ENCODE assay signal across 9 cellular contexts in genomic region chr10:70053896-70054641, GRCh38. TPM values are rescaled to one million over a fixed set of nuclear protein-coding genes. Genes with fewer than 3 reads are reported as not detected.
DNase-seq lines count a peak whose midpoint lies in the region; ATAC-seq, FAIRE-seq and TF ChIP-seq lines count a peak whose summit lies in the region.
"Had no signal": no experiment of that assay in that cellular context is flagged by ENCODE, and none has a peak within 500 bp of the region (broad histone marks: within the 10 kb centered on the region; RNA-seq: fewer than 3 reads in every experiment).

No MANE protein-coding gene starts in this region.

- intact Hi-C loops in breast epithelium (cut with DNase I; ENCODE audit: low total_unique reads) (no loop called here), HepG2 (cut with micrococcal nuclease; ENCODE audit: unreplicated experiment) (loop anchor here (2.0 to 5.0 kb wide), 2 partner anchors 33 to 85 kb away; no protein-coding TSS in a partner anchor)

- ATAC-seq in HepG2 (peak; percentile 54), upper lobe of left lung (ENCODE audit: low FRiP score in 2 of 2) (peak in 1 of 2 donors; percentile 47), HG02759 (IDR thresholded peaks at IDR 0.05; ENCODE audit: unreplicated experiment) (no peak), GM21825 (IDR thresholded peaks at IDR 0.05; ENCODE audit: unreplicated experiment) (no peak)

- CTCF ChIA-PET in HepG2 (lab: Yijun Ruan, JAX; ENCODE audit: low intra/inter-chr PET ratio, low total read pairs): no interaction called here

- WGBS in HepG2 (ENCODE audit: low lambda C conversion rate): 14% methylated on average over 33 of the region's 41 CpGs
- 24 to 28% methylated on average over 31 to 40 of the region's 41 CpGs for WGBS in upper lobe of left lung, 2 donors

- BruUV-seq in HepG2 (replicated peaks; lab: Mats Ljungman, UMichigan): no TSS peak

- TF ChIP-seq CTCF in breast epithelium (IDR thresholded peaks at IDR 0.05) (no peak), HepG2 (CRISPR knock-in tag; IDR thresholded peaks at IDR 0.05) (peak; percentile 68), upper lobe of left lung (IDR thresholded peaks at IDR 0.05) (peak in 1 of 6 experiments; percentile 11)

- H4K20me1 ChIP-seq in BLaER1 treated with 17β-estradiol and CSF1 and Interleukin-3, amounts not matched to agents 10 nM and 100 nM: peaks cover 0 to 20% (median 0%) of the 10 kb centered on the region in 11 experiments; a peak in 5 of 22 replicates
- H4K20me1 ChIP-seq in HepG2 (ENCODE audit: insufficient read depth, low read length): no peaks in the 10 kb centered on the region

- peak overlapping the region; percentile 15 for H2AFZ ChIP-seq in HepG2 (ENCODE audit: low read length)

- H3K27me3 ChIP-seq in BLaER1 treated with 17β-estradiol and CSF1 and Interleukin-3, amounts not matched to agents 10 nM and 100 nM: peaks cover 0 to 4% (median 0%) of the 10 kb centered on the region in 11 experiments; a peak in 1 of 22 replicates
- H3K27me3 ChIP-seq in HUES6 (ENCODE audit: control insufficient read depth, insufficient read depth, low read length) (peaks cover 48% of the 10 kb centered on the region), breast epithelium (no peaks in the 10 kb centered on the region), HepG2 (ENCODE audit: control insufficient read depth in 1 of 2, insufficient read depth in 2 of 2, low read length in 2 of 2) (no peaks in the 10 kb centered on the region), upper lobe of left lung (peaks cover 0 to 12% (median 3%) of the 10 kb centered on the region in 4 donors)

- peak overlapping the region; percentile 77 to 93 (median 88) for H3K4me3 ChIP-seq in BLaER1 treated with 17β-estradiol and CSF1 and Interleukin-3, amounts not matched to agents 10 nM and 100 nM
- H3K4me3 ChIP-seq in HUES6 (ENCODE audit: low read depth, low read length): peak overlapping the region; percentile 72
- peak overlapping the region; percentile 69 to 86 (median 86) for H3K4me3 ChIP-seq in breast epithelium
- peak overlapping the region; percentile 85 to 87 (median 85) for H3K4me3 ChIP-seq in HepG2 (replicated peaks in 1 of 3; ENCODE audit: insufficient read depth in 1 of 3, low read depth in 2 of 3, low read length in 3 of 3)
- H3K4me3 ChIP-seq in upper lobe of left lung: peak overlapping the region; percentile 22 to 79 (median 78)

- H3K79me2 ChIP-seq in HepG2 (ENCODE audit: insufficient read depth, low read length): peaks cover 21% of the 10 kb centered on the region

- TF ChIP-seq POLR2A in breast epithelium (IDR thresholded peaks at IDR 0.05) (no peak), HepG2 (IDR thresholded peaks at IDR 0.05; ENCODE audit: insufficient read depth in 1 of 2, low read depth in 2 of 2, low read length in 2 of 2) (no peak), upper lobe of left lung (IDR thresholded peaks at IDR 0.05) (no peak)

- peaks cover 0 to 14% (median 0%) of the 10 kb centered on the region in 11 experiments; a peak in 3 of 22 replicates for H3K36me3 ChIP-seq in BLaER1 treated with 17β-estradiol and CSF1 and Interleukin-3, amounts not matched to agents 10 nM and 100 nM
- H3K36me3 ChIP-seq in HUES6 (ENCODE audit: control insufficient read depth, insufficient read depth, low read length) (no peaks in the 10 kb centered on the region), breast epithelium (no peaks in the 10 kb centered on the region), HepG2 (replicated peaks in 1 of 2; ENCODE audit: control insufficient read depth in 1 of 2, insufficient read depth in 2 of 2, low read length in 2 of 2) (no peaks in the 10 kb centered on the region), upper lobe of left lung (no peaks in the 10 kb centered on the region)

- in situ Hi-C loops in HepG2 (cut with HindIII; ENCODE audit: extremely low pct_ligation_motif_present, low pct_unique_long_range_greater_than_20kb): no loop called here

- peak overlapping the region; percentile 83 to 96 (median 90) for H3K9ac ChIP-seq in BLaER1 treated with 17β-estradiol and CSF1 and Interleukin-3, amounts not matched to agents 10 nM and 100 nM
- H3K9ac ChIP-seq in HUES6 (ENCODE audit: low read length) (peak overlapping the region; percentile 89), HepG2 (ENCODE audit: insufficient read depth, low read depth, low read length) (peak overlapping the region; percentile 76)

- FAIRE-seq in HepG2 (lab: Jason Lieb, UNC): no peak

- POLR2A ChIA-PET in HepG2 (lab: Yijun Ruan, JAX): interaction anchor here (0.8 to 1.3 kb wide), 3 partner anchors 77 to 116 kb away, joined by 3 to 7 read pairs (median 4); partner anchors contain the start of genes SAR1A and TYSND1

- H3K9me3 ChIP-seq in BLaER1 treated with 17β-estradiol and CSF1 and Interleukin-3, amounts not matched to agents 10 nM and 100 nM (replicated peaks in 1 of 11): no peaks in the 10 kb centered on the region
- no peaks in the 10 kb centered on the region for H3K9me3 ChIP-seq in HUES6 (ENCODE audit: control insufficient read depth, insufficient read depth, low read depth, low read length)
- H3K9me3 ChIP-seq in breast epithelium: no peaks in the 10 kb centered on the region
- H3K9me3 ChIP-seq in HepG2 (ENCODE audit: low read length): no peaks in the 10 kb centered on the region
- H3K9me3 ChIP-seq in upper lobe of left lung: no peaks in the 10 kb centered on the region

- TF ChIP-seq RAD21 in HepG2 (CRISPR knock-in tag; IDR thresholded peaks at IDR 0.05): no peak

- no peak for TF ChIP-seq EP300 in HepG2 (IDR thresholded peaks at IDR 0.05; ENCODE audit: low read depth in 2 of 2, low read length in 2 of 2)
- no peak for TF ChIP-seq EP300 in HepG2 (CRISPR knock-in tag; IDR thresholded peaks at IDR 0.05; ENCODE audit: borderline replicate concordance)
- TF ChIP-seq EP300 in upper lobe of left lung (IDR thresholded peaks at IDR 0.05): no peak

- peak overlapping the region; percentile 73 to 90 (median 83) for H3K4me2 ChIP-seq in BLaER1 treated with 17β-estradiol and CSF1 and Interleukin-3, amounts not matched to agents 10 nM and 100 nM
- H3K4me2 ChIP-seq in HepG2 (ENCODE audit: low read depth, low read length): peak overlapping the region; percentile 97

- H3K27ac ChIP-seq in BLaER1 treated with 17β-estradiol and CSF1 and Interleukin-3, amounts not matched to agents 10 nM and 100 nM: peak overlapping the region; percentile 77 to 94 (median 90)
- peak overlapping the region; percentile 75; the same call in 1 of the 2 replicates for H3K27ac ChIP-seq in HUES6 (ENCODE audit: low read depth, low read length)
- H3K27ac ChIP-seq in breast epithelium: peak overlapping the region in 1 of 2 donors; percentile 75
- H3K27ac ChIP-seq in HepG2 (ENCODE audit: extremely low read length, insufficient read depth, low read length): peak overlapping the region; percentile 75
- H3K27ac ChIP-seq in upper lobe of left lung: peak overlapping the region in 1 of 4 donors; percentile 68

- H3K4me1 ChIP-seq in BLaER1 treated with 17β-estradiol and CSF1 and Interleukin-3, amounts not matched to agents 10 nM and 100 nM: peaks cover 7 to 22% (median 15%) of the 10 kb centered on the region in 10 experiments; a peak in 19 of 20 replicates
- H3K4me1 ChIP-seq in HUES6 (ENCODE audit: control insufficient read depth, insufficient read depth, low read length): peaks cover 31% of the 10 kb centered on the region
- H3K4me1 ChIP-seq in breast epithelium: no peaks in the 10 kb centered on the region
- H3K4me1 ChIP-seq in HepG2 (ENCODE audit: insufficient read depth, low read length): peaks cover 23% of the 10 kb centered on the region
- H3K4me1 ChIP-seq in upper lobe of left lung: peaks cover 0 to 26% (median 6%) of the 10 kb centered on the region in 4 donors

- DNase-seq in breast epithelium (ENCODE audit: low spot score in 2 of 2) (no peak), HepG2 (ENCODE audit: low spot score) (peak; percentile 20), upper lobe of left lung (peak in 1 of 2 donors; percentile 84), NCI-H2196 treated with DMSO at 0.1 percent for 48 hours (lab: John Stamatoyannopoulos, UW; ENCODE audit: unreplicated experiment) (no peak)

TF ChIP-seq in HepG2, 621 proteins besides CTCF, POLR2A, EP300 and RAD21 (continues in another document):
- TF ChIP-seq RCOR2 (CRISPR knock-in tag; IDR thresholded peaks at IDR 0.05): peak; percentile 89; the same call in 1 of the 2 replicates

RNA-seq across cellular contexts. Expression of gene MACROH2A2, which starts 1.4 kb away (rescaled TPM):
- total RNA-seq in breast epithelium: 10 to 100 TPM in 2 of 3 donors, 1 to 10 TPM in 1; 4.8 to 19.5 (median 15.4) TPM
- 41.6 and 43.1 TPM in 2 replicates for total RNA-seq in HepG2 (2016; rRNA removed; fragmentation: Illumina TruSeq; extraction: Trizol)
- total RNA-seq in HepG2 (2016; cell fraction: cytosol; rRNA removed; fragmentation: Illumina TruSeq; extraction: Trizol; ENCODE audit: low read depth): 10.1 and 10.7 TPM in 2 replicates
- total RNA-seq in HepG2 (2016; cell fraction: insoluble cytoplasmic fraction; rRNA removed; fragmentation: Illumina TruSeq; extraction: Trizol): 40.1 and 40.3 TPM in 2 replicates
- total RNA-seq in HepG2 (2016; cell fraction: membrane; rRNA removed; fragmentation: Illumina TruSeq; extraction: Trizol): 23.2 and 23.9 TPM in 2 replicates
- 21.5 and 26.3 TPM in 2 replicates for total RNA-seq in HepG2 (2016; cell fraction: nucleus; rRNA removed; fragmentation: Illumina TruSeq; extraction: Trizol)
- polyA plus RNA-seq in HepG2 (2011; rRNA removed): 9.8 and 14.2 TPM in 2 replicates
- 17.6 and 17.9 TPM in 2 replicates for polyA plus RNA-seq in HepG2 (2011; cell fraction: cytosol; rRNA removed)
- polyA plus RNA-seq in HepG2 (2011; cell fraction: nucleus; rRNA removed): 10.9 and 11.9 TPM in 2 replicates
- polyA plus RNA-seq in HepG2 (2012): 26.3 and 27.5 TPM in 2 replicates
- 11.9 and 13.4 TPM in 2 replicates for polyA plus RNA-seq in HepG2 (2016; cell fraction: cytosol; fragmentation: Illumina TruSeq; extraction: Trizol; ENCODE audit: low read depth)
- 49.3 and 50.9 TPM in 2 replicates for polyA plus RNA-seq in HepG2 (2016; cell fraction: insoluble cytoplasmic fraction; fragmentation: Illumina TruSeq; extraction: Trizol; ENCODE audit: low read depth)
- polyA plus RNA-seq in HepG2 (2016; cell fraction: membrane; fragmentation: Illumina TruSeq; extraction: Trizol; ENCODE audit: low read depth): 20.2 and 21.5 TPM in 2 replicates
- polyA plus RNA-seq in HepG2 (2016; cell fraction: nucleus; fragmentation: Illumina TruSeq; extraction: Trizol; ENCODE audit: insufficient read depth, low read depth): 41.9 and 47.8 TPM in 2 replicates
- polyA minus RNA-seq in HepG2 (2011; rRNA and poly(A)+ RNA removed; ENCODE audit: low replicate concordance): 9.1 TPM in 1 of 2 replicates, not detected in the other
- polyA minus RNA-seq in HepG2 (2011; cell fraction: cytosol; rRNA and poly(A)+ RNA removed): 13.5 and 13.7 TPM in 2 replicates
- polyA minus RNA-seq in HepG2 (2011; cell fraction: nucleus; rRNA and poly(A)+ RNA removed): 7.6 and 10.2 TPM in 2 replicates
- 10 to 100 TPM in 1 of 6 donors, 1 to 10 TPM in 5; 5.2 to 10.9 (median 7.1) TPM for total RNA-seq in upper lobe of left lung
- total RNA-seq: lung microvascular endothelial cell had no signal
